Comparison of ENCODE assay signal across 28 cellular contexts in genomic region chr6:46350714-46351113, GRCh38.
"Had no signal": no experiment of that assay in that cellular context is flagged by ENCODE, and none has a peak within 500 bp of the region (broad histone marks: within the 10 kb centered on the region; RNA-seq: fewer than 3 reads in every experiment).

No MANE protein-coding gene starts in this region.

- H3K9me3 ChIP-seq: neutrophil, stomach, testis, thyroid gland, upper lobe of left lung, vagina had no signal

- H3K4me1 Mint-ChIP-seq: naive B cell; natural killer cell; stimulated activated naive B cell treated with anti-CD40 and anti-IgM and Interleukin-4, amounts not matched to agents 10 μg/mL and 1 μg/mL and 100 μg/mL, for 72 hours had no signal

- H3K27me3 Mint-ChIP-seq: progenitor cell of endocrine pancreas had no signal

- H3K36me3 ChIP-seq: neural progenitor cell, neutrophil, right lobe of liver, stomach, thyroid gland, transverse colon, upper lobe of left lung, vagina had no signal

- H3K4me1 ChIP-seq: neural progenitor cell, thyroid gland had no signal

- DNase-seq: hippocampal formation; kidney; mesendoderm; naive B cell; natural killer cell; nephron progenitor cell; occipital lobe; retina; right lobe of liver; stimulated activated CD4-positive, alpha-beta T cell treated with anti-CD3 and anti-CD28 coated beads, Interleukin-12 subunit alpha, Interleukin-12 subunit beta, amount 100 ng/mL, for 4 hours; stimulated activated CD4-positive, alpha-beta T cell treated with anti-CD3 and anti-CD28 coated beads, Interleukin-15, amount 100 ng/mL, for 24 hours; stimulated activated CD4-positive, alpha-beta T cell treated with anti-CD3 and anti-CD28 coated beads, Interleukin-2, amount 100 ng/mL, for 24 hours; stimulated activated CD4-positive, alpha-beta T cell treated with anti-CD3 and anti-CD28 coated beads, Interleukin-4, amount 100 ng/mL, for 1 hour; stimulated activated naive B cell treated with anti-CD40 and anti-IgM and Interleukin-4, amounts not matched to agents 10 μg/mL and 1 μg/mL and 100 μg/mL, for 72 hours; stimulated activated naive CD8-positive, alpha-beta T cell treated with anti-CD3 and anti-CD28 coated beads, Interleukin-15, Interleukin-2, amounts not matched to agents 100 U/mL and 50 U/mL, for 24 hours; stomach; testis; thyroid gland; transverse colon; upper lobe of left lung had no signal

- H3K27ac Mint-ChIP-seq: mesothelial cell of epicardium; natural killer cell; neural progenitor cell; progenitor cell of endocrine pancreas; stimulated activated naive B cell treated with anti-CD40 and anti-IgM and Interleukin-4, amounts not matched to agents 10 μg/mL and 1 μg/mL and 100 μg/mL, for 72 hours had no signal

- H3K27me3 ChIP-seq: neural progenitor cell, neutrophil, right lobe of liver, stomach, testis, thyroid gland, transverse colon, upper lobe of left lung, vagina had no signal

- H3K9me3 Mint-ChIP-seq: mesothelial cell of epicardium; natural killer cell; nephron progenitor cell; neural progenitor cell; stimulated activated naive B cell treated with anti-CD40 and anti-IgM and Interleukin-4, amounts not matched to agents 10 μg/mL and 1 μg/mL and 100 μg/mL, for 72 hours had no signal

- H3K4me3 Mint-ChIP-seq: mesothelial cell of epicardium; natural killer cell; nephron progenitor cell; neural progenitor cell; stimulated activated naive B cell treated with anti-CD40 and anti-IgM and Interleukin-4, amounts not matched to agents 10 μg/mL and 1 μg/mL and 100 μg/mL, for 72 hours had no signal

- H3K4me3 ChIP-seq: lung, neural progenitor cell, right lobe of liver, skin epidermis, stomach, testis, thyroid gland, transverse colon, upper lobe of left lung, vagina had no signal

- H3K36me3 Mint-ChIP-seq: mesothelial cell of epicardium; naive B cell; natural killer cell; neural progenitor cell; stimulated activated naive B cell treated with anti-CD40 and anti-IgM and Interleukin-4, amounts not matched to agents 10 μg/mL and 1 μg/mL and 100 μg/mL, for 72 hours had no signal

- H3K27ac ChIP-seq: neural progenitor cell, neutrophil, right lobe of liver, skin epidermis, stomach, testis, thyroid gland, transverse colon, upper lobe of left lung, vagina had no signal

- ATAC-seq: left lobe of liver; natural killer cell; right lobe of liver; stimulated activated naive B cell treated with anti-CD40 and anti-IgM and Interleukin-4, amounts not matched to agents 10 μg/mL and 1 μg/mL and 100 μg/mL, for 72 hours; stimulated activated naive CD8-positive, alpha-beta T cell treated with anti-CD3 and anti-CD28 coated beads, Interleukin-15, Interleukin-2, amounts not matched to agents 100 U/mL and 50 U/mL, for 24 hours had no signal
